30 cellular contexts compared by ENCODE assay signal in the genomic region with DNA sequence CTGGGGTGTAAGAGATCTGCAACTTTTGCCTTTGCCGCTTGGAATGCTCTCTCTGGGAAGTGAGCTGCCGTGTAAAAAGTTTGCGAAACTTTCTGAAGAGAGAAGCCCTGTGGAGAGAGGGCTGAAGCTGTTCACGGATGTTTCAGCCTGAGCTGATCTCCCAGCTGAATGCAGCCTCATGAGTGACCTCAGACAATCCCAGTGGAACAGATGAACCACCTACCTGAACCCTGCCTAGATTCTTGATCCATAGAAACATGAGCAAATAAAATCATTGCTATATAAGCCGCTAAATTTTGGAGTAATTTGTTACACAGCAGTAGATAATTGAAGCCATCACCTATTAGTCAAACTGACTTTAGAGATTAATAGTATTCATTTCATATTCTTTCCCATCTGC. TPM values are rescaled to one million over a fixed set of nuclear protein-coding genes. Genes with fewer than 3 reads are reported as not detected.
"Had no signal": no experiment of that assay in that cellular context is flagged by ENCODE, and none has a peak within 500 bp of the region (broad histone marks: within the 10 kb centered on the region; RNA-seq: fewer than 3 reads in every experiment).

No MANE protein-coding gene starts in this region.

- ATAC-seq: esophagus mucosa; gastrocnemius medialis; left lobe of liver; naive thymus-derived CD4-positive, alpha-beta T cell; stimulated activated effector memory CD8-positive, alpha-beta T cell treated with anti-CD3 and anti-CD28 coated beads, Interleukin-12 subunit alpha, Interleukin-12 subunit beta, amount 100 ng/mL, for 72 hours had no signal

- H3K4me1 ChIP-seq: colonic mucosa, prostate gland had no signal

- H3K27ac Mint-ChIP-seq: dendritic cell treated with granulocyte-macrophage colony-stimulating factor and Interleukin-4, amounts not matched to agents 40 ng/mL and 50 ng/mL, for 4 days; endodermal cell; memory B cell; mesothelial cell of epicardium; naive thymus-derived CD4-positive, alpha-beta T cell; nephron; stimulated activated effector memory CD8-positive, alpha-beta T cell treated with anti-CD3 and anti-CD28 coated beads, Interleukin-12 subunit alpha, Interleukin-12 subunit beta, amount 100 ng/mL, for 72 hours; type B pancreatic cell had no signal

- H3K27me3 ChIP-seq: colonic mucosa, gastrocnemius medialis, right atrium auricular region, sigmoid colon, testis had no signal

- H3K36me3 Mint-ChIP-seq: memory B cell, mesothelial cell of epicardium, type B pancreatic cell had no signal

- H3K9me3 ChIP-seq: colonic mucosa, gastrocnemius medialis, prostate gland, right atrium auricular region, sigmoid colon, testis, tibial artery had no signal

- H3K4me3 ChIP-seq: colonic mucosa, gastrocnemius medialis, lung, prostate gland, right atrium auricular region, sigmoid colon, testis, tibial artery had no signal

- H3K4me3 Mint-ChIP-seq: dendritic cell treated with granulocyte-macrophage colony-stimulating factor and Interleukin-4, amounts not matched to agents 40 ng/mL and 50 ng/mL, for 4 days; endodermal cell; memory B cell; mesothelial cell of epicardium; nephron; stimulated activated effector memory CD8-positive, alpha-beta T cell treated with anti-CD3 and anti-CD28 coated beads, Interleukin-12 subunit alpha, Interleukin-12 subunit beta, amount 100 ng/mL, for 72 hours; type B pancreatic cell had no signal

- H3K9me3 Mint-ChIP-seq: dendritic cell treated with granulocyte-macrophage colony-stimulating factor and Interleukin-4, amounts not matched to agents 40 ng/mL and 50 ng/mL, for 4 days; memory B cell; nephron; stimulated activated effector memory CD8-positive, alpha-beta T cell treated with anti-CD3 and anti-CD28 coated beads, Interleukin-12 subunit alpha, Interleukin-12 subunit beta, amount 100 ng/mL, for 72 hours; type B pancreatic cell had no signal

- H3K27ac ChIP-seq: colonic mucosa, epithelial cell of prostate, gastrocnemius medialis, prostate gland, right atrium auricular region, sigmoid colon, testis, tibial artery had no signal

- H3K36me3 ChIP-seq: colonic mucosa, gastrocnemius medialis, prostate gland, right atrium auricular region, sigmoid colon, tibial artery had no signal

- DNase-seq: colonic mucosa; effector CD8-positive, alpha-beta T cell; endodermal cell; foreskin fibroblast; gastrocnemius medialis; head of caudate nucleus; kidney; naive thymus-derived CD4-positive, alpha-beta T cell; nucleus accumbens; sigmoid colon; stimulated activated CD4-positive, alpha-beta T cell treated with anti-CD3 and anti-CD28 coated beads, Interleukin-2, amount 100 ng/mL, for 24 hours; stimulated activated CD4-positive, alpha-beta T cell treated with anti-CD3 and anti-CD28 coated beads, Interleukin-4, amount 100 ng/mL, for 24 hours; stimulated activated naive CD4-positive, alpha-beta T cell treated with Interleukin-2 at 50 U/mL for 16 hours; substantia nigra; testis; tibial artery had no signal

RNA-seq across cellular contexts. Expression of a gene that starts 40.6 kb away (rescaled TPM):
- total RNA-seq: esophagus mucosa; glomerular endothelial cell; mesothelial cell of epicardium; naive thymus-derived CD4-positive, alpha-beta T cell; osteocyte had no signal
